In genomic region chr3:58640700-58641372, GRCh38 we compare ENCODE assay signal across 8 cellular contexts. TPM values are rescaled to one million over a fixed set of nuclear protein-coding genes. Genes with fewer than 3 reads are reported as not detected.
DNase-seq lines count a peak whose midpoint lies in the region; ATAC-seq and TF ChIP-seq lines count a peak whose summit lies in the region.

No MANE protein-coding gene starts in this region.

- H3K4me2 ChIP-seq in Karpas-422 (ENCODE audit: low read depth, low read length, poor library complexity, severe bottlenecking), result no peak overlapping the region

- TF ChIP-seq POLR2A in adrenal gland (IDR thresholded peaks at IDR 0.05), result no peak

- H3K36me3 ChIP-seq in Karpas-422 (ENCODE audit: insufficient read depth, low read length), result no peaks in the 10 kb centered on the region
- H3K36me3 ChIP-seq in adrenal gland (replicated peaks in 1 of 2), result no peaks in the 10 kb centered on the region

- no peaks in the 10 kb centered on the region for H3K9me2 ChIP-seq in Karpas-422 (replicated peaks; ENCODE audit: insufficient read depth, low read length)

- H3K79me2 ChIP-seq in Karpas-422 (ENCODE audit: low read length), result no peaks in the 10 kb centered on the region

- H3K27ac ChIP-seq in Karpas-422 (ENCODE audit: low read length), result no peak overlapping the region
- no peak overlapping the region for H3K27ac ChIP-seq in adrenal gland

- DNase-seq in Daoy (ENCODE audit: low read depth) (peak; percentile 78), Karpas-422 (peak; percentile 85), SKM-1 (lab: John Stamatoyannopoulos, UW; ENCODE audit: unreplicated experiment) (peak; percentile 21), adrenal gland (peak; percentile 64 to 84 (median 77)), left ventricle myocardium superior (peak; percentile 83), retina (peak; percentile 88), KG1 (lab: John Stamatoyannopoulos, UW) (no peak)

- H3K4me3 ChIP-seq in Karpas-422 (ENCODE audit: low read length), result no peak overlapping the region
- H3K4me3 ChIP-seq in adrenal gland, result no peak overlapping the region

- ATAC-seq in GM21576 (IDR thresholded peaks at IDR 0.05; ENCODE audit: unreplicated experiment), result peak; percentile 87
- ATAC-seq in left ventricle myocardium superior, result peak; percentile 92

- H3K27me3 ChIP-seq in Karpas-422 (ENCODE audit: low read length) (no peaks in the 10 kb centered on the region), adrenal gland (no peaks in the 10 kb centered on the region)

- no peaks in the 10 kb centered on the region for H4K20me1 ChIP-seq in Karpas-422 (ENCODE audit: insufficient read depth, low read depth, low read length)

- peak; percentile 74 to 89 (median 84) for TF ChIP-seq CTCF in adrenal gland (IDR thresholded peaks at IDR 0.05)

- H3K4me1 ChIP-seq in Karpas-422 (ENCODE audit: low read length) (no peaks in the 10 kb centered on the region), adrenal gland (replicated peaks in 1 of 2) (no peaks in the 10 kb centered on the region)

- H3K9me3 ChIP-seq in Karpas-422 (ENCODE audit: low read length) (no peaks in the 10 kb centered on the region), adrenal gland (replicated peaks in 1 of 3) (no peaks in the 10 kb centered on the region)

- intact Hi-C loops in adrenal gland (cut with DNase I), result loop anchor here in 1 of 2 donors (10.0 kb wide), 1 partner anchor 414 kb away; the partner anchor contains the start of gene CFAP20DC
- intact Hi-C loops in left ventricle myocardium superior (cut with micrococcal nuclease), result no loop called here

- 14 to 20% (median 16%) methylated on average over 23 to 25 of the region's 25 CpGs for WGBS in adrenal gland, 4 donors

- H3K9ac ChIP-seq in Karpas-422 (ENCODE audit: low read length), result no peak overlapping the region

- no peak overlapping the region for H2AFZ ChIP-seq in Karpas-422 (ENCODE audit: low read length)

RNA-seq across cellular contexts. Expression of gene FAM3D, which starts 25.7 kb away (rescaled TPM):
- not detected in 2 replicates for total RNA-seq in Daoy (2014; rRNA removed; shearing (Covaris generic))
- not detected in 2 replicates for total RNA-seq in Karpas-422 (2014; rRNA removed; shearing (Covaris generic); ENCODE audit: low replicate concordance)
- total RNA-seq in adrenal gland (under 1 TPM in 1 of 8 donors, not detected in 7; 0.27 TPM), left ventricle myocardium superior (not detected)
- under 1 TPM in 2 of 3 donors, not detected in 1; 0.17 to 0.40 TPM for polyA plus RNA-seq in adrenal gland
